ENCODE assay signal across 2 cellular contexts in the genomic region with DNA sequence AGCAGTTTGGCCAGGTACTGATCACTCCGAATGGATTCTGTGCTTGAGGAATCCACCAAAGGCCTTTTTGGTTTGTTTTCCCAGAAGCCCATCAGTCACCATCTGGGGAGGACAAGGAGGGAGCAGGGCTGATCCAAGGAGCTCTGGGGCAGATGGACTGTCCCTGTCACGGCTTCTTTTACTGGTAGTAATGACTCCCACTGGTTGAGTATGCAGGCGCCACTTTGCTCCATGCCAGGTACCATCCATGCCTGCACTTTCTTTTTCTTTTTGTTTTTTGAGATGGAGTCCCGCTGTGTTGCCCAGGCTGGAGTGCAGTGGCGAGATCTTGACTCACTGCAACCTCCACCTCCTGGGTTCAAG.
TF ChIP-seq lines count a peak whose summit lies in the region.

No MANE protein-coding gene starts in this region.

TF ChIP-seq in HepG2, 621 proteins besides CTCF, POLR2A, EP300 and RAD21 (continues in another document):
- TF ChIP-seq, protein P1, sequence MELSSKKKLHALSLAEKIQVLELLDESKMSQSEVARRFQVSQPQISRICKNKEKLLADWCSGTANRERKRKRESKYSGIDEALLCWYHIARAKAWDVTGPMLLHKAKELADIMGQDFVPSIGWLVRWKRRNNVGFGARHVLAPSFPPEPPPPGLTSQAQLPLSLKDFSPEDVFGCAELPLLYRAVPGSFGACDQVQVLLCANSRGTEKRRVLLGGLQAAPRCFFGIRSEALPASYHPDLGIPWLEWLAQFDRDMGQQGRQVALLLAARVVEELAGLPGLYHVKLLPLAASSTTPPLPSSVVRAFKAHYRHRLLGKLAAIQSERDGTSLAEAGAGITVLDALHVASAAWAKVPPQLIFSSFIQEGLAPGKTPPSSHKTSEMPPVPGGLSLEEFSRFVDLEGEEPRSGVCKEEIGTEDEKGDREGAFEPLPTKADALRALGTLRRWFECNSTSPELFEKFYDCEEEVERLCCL (CRISPR knock-in tag; IDR thresholded peaks at IDR 0.05; ENCODE audit: borderline replicate concordance), result no peak
- no peak for TF ChIP-seq CEBPG (CRISPR knock-in tag; IDR thresholded peaks at IDR 0.05)
- TF ChIP-seq BORCS8-MEF2B (CRISPR knock-in tag; IDR thresholded peaks at IDR 0.05), result no peak
- TF ChIP-seq POLR2AphosphoS2 (IDR thresholded peaks at IDR 0.05; ENCODE audit: low read depth, low read length), result no peak
- TF ChIP-seq, protein P2, sequence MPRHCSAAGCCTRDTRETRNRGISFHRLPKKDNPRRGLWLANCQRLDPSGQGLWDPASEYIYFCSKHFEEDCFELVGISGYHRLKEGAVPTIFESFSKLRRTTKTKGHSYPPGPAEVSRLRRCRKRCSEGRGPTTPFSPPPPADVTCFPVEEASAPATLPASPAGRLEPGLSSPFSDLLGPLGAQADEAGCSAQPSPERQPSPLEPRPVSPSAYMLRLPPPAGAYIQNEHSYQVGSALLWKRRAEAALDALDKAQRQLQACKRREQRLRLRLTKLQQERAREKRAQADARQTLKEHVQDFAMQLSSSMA (CRISPR knock-in tag; IDR thresholded peaks at IDR 0.05), result no peak
- TF ChIP-seq, protein P3, sequence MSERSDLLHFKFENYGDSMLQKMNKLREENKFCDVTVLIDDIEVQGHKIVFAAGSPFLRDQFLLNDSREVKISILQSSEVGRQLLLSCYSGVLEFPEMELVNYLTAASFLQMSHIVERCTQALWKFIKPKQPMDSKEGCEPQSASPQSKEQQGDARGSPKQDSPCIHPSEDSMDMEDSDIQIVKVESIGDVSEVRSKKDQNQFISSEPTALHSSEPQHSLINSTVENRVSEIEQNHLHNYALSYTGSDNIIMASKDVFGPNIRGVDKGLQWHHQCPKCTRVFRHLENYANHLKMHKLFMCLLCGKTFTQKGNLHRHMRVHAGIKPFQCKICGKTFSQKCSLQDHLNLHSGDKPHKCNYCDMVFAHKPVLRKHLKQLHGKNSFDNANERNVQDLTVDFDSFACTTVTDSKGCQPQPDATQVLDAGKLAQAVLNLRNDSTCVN (CRISPR knock-in tag; IDR thresholded peaks at IDR 0.05; ENCODE audit: borderline replicate concordance), result no peak
- TF ChIP-seq, protein P4, sequence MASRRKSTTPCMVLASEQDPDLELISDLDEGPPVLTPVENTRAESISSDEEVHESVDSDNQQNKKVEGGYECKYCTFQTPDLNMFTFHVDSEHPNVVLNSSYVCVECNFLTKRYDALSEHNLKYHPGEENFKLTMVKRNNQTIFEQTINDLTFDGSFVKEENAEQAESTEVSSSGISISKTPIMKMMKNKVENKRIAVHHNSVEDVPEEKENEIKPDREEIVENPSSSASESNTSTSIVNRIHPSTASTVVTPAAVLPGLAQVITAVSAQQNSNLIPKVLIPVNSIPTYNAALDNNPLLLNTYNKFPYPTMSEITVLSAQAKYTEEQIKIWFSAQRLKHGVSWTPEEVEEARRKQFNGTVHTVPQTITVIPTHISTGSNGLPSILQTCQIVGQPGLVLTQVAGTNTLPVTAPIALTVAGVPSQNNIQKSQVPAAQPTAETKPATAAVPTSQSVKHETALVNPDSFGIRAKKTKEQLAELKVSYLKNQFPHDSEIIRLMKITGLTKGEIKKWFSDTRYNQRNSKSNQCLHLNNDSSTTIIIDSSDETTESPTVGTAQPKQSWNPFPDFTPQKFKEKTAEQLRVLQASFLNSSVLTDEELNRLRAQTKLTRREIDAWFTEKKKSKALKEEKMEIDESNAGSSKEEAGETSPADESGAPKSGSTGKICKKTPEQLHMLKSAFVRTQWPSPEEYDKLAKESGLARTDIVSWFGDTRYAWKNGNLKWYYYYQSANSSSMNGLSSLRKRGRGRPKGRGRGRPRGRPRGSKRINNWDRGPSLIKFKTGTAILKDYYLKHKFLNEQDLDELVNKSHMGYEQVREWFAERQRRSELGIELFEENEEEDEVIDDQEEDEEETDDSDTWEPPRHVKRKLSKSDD (CRISPR knock-in tag; IDR thresholded peaks at IDR 0.05; ENCODE audit: low read depth), result no peak
- TF ChIP-seq, protein P5, sequence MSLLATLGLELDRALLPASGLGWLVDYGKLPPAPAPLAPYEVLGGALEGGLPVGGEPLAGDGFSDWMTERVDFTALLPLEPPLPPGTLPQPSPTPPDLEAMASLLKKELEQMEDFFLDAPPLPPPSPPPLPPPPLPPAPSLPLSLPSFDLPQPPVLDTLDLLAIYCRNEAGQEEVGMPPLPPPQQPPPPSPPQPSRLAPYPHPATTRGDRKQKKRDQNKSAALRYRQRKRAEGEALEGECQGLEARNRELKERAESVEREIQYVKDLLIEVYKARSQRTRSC (CRISPR knock-in tag; IDR thresholded peaks at IDR 0.05; ENCODE audit: low read depth), result no peak
- TF ChIP-seq RFX1 (IDR thresholded peaks at IDR 0.05), result no peak
- no peak for TF ChIP-seq ZNF792 (CRISPR knock-in tag; IDR thresholded peaks at IDR 0.05)
- no peak for TF ChIP-seq ZNF775 (CRISPR knock-in tag; IDR thresholded peaks at IDR 0.05; ENCODE audit: borderline replicate concordance)
- TF ChIP-seq, protein P6, sequence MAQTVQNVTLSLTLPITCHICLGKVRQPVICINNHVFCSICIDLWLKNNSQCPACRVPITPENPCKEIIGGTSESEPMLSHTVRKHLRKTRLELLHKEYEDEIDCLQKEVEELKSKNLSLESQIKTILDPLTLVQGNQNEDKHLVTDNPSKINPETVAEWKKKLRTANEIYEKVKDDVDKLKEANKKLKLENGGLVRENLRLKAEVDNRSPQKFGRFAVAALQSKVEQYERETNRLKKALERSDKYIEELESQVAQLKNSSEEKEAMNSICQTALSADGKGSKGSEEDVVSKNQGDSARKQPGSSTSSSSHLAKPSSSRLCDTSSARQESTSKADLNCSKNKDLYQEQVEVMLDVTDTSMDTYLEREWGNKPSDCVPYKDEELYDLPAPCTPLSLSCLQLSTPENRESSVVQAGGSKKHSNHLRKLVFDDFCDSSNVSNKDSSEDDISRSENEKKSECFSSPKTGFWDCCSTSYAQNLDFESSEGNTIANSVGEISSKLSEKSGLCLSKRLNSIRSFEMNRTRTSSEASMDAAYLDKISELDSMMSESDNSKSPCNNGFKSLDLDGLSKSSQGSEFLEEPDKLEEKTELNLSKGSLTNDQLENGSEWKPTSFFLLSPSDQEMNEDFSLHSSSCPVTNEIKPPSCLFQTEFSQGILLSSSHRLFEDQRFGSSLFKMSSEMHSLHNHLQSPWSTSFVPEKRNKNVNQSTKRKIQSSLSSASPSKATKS (CRISPR knock-in tag; IDR thresholded peaks at IDR 0.05), result no peak

TF ChIP-seq in H1, 55 proteins besides CTCF, POLR2A, EP300 and RAD21:
- TF ChIP-seq RNF2 (IDR thresholded peaks at IDR 0.05; ENCODE audit: borderline replicate concordance, low read depth, low read length, missing control alignments, poor library complexity, severe bottlenecking) (no peak), CREB1 (IDR thresholded peaks at IDR 0.05) (no peak), CTBP2 (IDR thresholded peaks at IDR 0.05; ENCODE audit: borderline replicate concordance, insufficient read depth, insufficient read length, low read length) (no peak), FOSL1 (IDR thresholded peaks at IDR 0.05; ENCODE audit: insufficient read depth, low read depth, low read length) (no peak), CHD2 (IDR thresholded peaks at IDR 0.05; ENCODE audit: low read length) (no peak), KDM4A (IDR thresholded peaks at IDR 0.05; ENCODE audit: low read depth, low read length, severe bottlenecking) (no peak), SP2 (IDR thresholded peaks at IDR 0.05; ENCODE audit: low read length) (no peak), BACH1 (IDR thresholded peaks at IDR 0.05; ENCODE audit: low read length) (no peak), RFX5 (IDR thresholded peaks at IDR 0.05; ENCODE audit: borderline replicate concordance, low read depth, low read length) (no peak), TEAD4 (IDR thresholded peaks at IDR 0.05; ENCODE audit: low read depth, low read length) (no peak), PHF8 (conservative IDR thresholded peaks at IDR 0.05; ENCODE audit: low read depth, low read length) (no peak), TBP (IDR thresholded peaks at IDR 0.05; ENCODE audit: low read depth, low read length) (no peak), POU5F1 (IDR thresholded peaks at IDR 0.05; ENCODE audit: low read depth, low read length) (no peak), MAFK (IDR thresholded peaks at IDR 0.05; ENCODE audit: low read depth, low read length) (no peak), TAF7 (optimal IDR thresholded peaks at IDR 0.05; ENCODE audit: borderline replicate concordance, low read depth, low read length) (no peak), JUN (IDR thresholded peaks at IDR 0.05; ENCODE audit: low read depth, low read length) (no peak)
- TF ChIP-seq, protein P7, sequence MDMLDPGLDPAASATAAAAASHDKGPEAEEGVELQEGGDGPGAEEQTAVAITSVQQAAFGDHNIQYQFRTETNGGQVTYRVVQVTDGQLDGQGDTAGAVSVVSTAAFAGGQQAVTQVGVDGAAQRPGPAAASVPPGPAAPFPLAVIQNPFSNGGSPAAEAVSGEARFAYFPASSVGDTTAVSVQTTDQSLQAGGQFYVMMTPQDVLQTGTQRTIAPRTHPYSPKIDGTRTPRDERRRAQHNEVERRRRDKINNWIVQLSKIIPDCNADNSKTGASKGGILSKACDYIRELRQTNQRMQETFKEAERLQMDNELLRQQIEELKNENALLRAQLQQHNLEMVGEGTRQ (IDR thresholded peaks at IDR 0.05; ENCODE audit: low read length), result no peak
- TF ChIP-seq, protein P8, sequence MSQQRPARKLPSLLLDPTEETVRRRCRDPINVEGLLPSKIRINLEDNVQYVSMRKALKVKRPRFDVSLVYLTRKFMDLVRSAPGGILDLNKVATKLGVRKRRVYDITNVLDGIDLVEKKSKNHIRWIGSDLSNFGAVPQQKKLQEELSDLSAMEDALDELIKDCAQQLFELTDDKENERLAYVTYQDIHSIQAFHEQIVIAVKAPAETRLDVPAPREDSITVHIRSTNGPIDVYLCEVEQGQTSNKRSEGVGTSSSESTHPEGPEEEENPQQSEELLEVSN (IDR thresholded peaks at IDR 0.05), result no peak
